Comparison of ENCODE assay signal across 1 cellular context in the genomic region with DNA sequence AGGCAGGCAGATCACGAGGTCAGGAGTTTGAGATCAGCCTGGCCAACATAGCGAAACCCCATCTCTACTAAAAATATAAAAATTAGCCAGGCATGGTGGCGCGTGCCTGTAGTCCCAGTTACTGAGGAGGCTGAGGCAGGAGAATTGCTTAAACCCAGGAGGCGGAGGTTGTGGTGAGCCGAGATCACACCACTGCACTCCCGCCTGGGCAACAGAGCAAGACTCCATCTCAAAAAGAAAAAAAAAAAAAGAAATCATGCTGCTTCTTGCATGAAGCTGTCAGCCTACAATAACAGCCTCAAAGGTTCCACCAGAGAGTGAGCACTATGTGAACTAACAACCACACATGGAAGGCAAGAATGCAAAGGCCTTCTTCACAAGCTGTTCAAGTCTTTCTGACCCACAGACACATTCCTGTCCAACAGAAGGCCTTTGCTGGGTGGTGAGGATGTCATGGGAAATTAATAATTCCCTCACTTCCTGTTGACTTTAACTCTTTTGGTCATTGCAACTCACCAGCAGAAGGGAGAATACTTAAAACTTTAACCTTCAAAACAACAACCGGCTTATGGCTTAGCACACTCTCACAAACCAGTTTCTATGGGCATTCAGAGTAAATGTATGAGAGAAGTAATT.
TF ChIP-seq lines count a peak whose summit lies in the region.

No MANE protein-coding gene starts in this region.

TF ChIP-seq in K562, 482 proteins besides CTCF, POLR2A, EP300 and RAD21:
- TF ChIP-seq, protein P1, sequence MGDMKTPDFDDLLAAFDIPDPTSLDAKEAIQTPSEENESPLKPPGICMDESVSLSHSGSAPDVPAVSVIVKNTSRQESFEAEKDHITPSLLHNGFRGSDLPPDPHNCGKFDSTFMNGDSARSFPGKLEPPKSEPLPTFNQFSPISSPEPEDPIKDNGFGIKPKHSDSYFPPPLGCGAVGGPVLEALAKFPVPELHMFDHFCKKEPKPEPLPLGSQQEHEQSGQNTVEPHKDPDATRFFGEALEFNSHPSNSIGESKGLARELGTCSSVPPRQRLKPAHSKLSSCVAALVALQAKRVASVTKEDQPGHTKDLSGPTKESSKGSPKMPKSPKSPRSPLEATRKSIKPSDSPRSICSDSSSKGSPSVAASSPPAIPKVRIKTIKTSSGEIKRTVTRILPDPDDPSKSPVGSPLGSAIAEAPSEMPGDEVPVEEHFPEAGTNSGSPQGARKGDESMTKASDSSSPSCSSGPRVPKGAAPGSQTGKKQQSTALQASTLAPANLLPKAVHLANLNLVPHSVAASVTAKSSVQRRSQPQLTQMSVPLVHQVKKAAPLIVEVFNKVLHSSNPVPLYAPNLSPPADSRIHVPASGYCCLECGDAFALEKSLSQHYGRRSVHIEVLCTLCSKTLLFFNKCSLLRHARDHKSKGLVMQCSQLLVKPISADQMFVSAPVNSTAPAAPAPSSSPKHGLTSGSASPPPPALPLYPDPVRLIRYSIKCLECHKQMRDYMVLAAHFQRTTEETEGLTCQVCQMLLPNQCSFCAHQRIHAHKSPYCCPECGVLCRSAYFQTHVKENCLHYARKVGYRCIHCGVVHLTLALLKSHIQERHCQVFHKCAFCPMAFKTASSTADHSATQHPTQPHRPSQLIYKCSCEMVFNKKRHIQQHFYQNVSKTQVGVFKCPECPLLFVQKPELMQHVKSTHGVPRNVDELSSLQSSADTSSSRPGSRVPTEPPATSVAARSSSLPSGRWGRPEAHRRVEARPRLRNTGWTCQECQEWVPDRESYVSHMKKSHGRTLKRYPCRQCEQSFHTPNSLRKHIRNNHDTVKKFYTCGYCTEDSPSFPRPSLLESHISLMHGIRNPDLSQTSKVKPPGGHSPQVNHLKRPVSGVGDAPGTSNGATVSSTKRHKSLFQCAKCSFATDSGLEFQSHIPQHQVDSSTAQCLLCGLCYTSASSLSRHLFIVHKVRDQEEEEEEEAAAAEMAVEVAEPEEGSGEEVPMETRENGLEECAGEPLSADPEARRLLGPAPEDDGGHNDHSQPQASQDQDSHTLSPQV (IDR thresholded peaks at IDR 0.05): 0 out of 2 replicates have a peak, but pooled peaks have one; percentile 20
- TF ChIP-seq, protein P2, sequence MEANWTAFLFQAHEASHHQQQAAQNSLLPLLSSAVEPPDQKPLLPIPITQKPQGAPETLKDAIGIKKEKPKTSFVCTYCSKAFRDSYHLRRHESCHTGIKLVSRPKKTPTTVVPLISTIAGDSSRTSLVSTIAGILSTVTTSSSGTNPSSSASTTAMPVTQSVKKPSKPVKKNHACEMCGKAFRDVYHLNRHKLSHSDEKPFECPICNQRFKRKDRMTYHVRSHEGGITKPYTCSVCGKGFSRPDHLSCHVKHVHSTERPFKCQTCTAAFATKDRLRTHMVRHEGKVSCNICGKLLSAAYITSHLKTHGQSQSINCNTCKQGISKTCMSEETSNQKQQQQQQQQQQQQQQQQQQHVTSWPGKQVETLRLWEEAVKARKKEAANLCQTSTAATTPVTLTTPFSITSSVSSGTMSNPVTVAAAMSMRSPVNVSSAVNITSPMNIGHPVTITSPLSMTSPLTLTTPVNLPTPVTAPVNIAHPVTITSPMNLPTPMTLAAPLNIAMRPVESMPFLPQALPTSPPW (CRISPR knock-in tag; IDR thresholded peaks at IDR 0.05): 0 out of 2 replicates have a peak, but pooled peaks have one; percentile 0
